ENCODE assay signal across 22 cellular contexts in genomic region chr5:64509798-64510197, GRCh38. TPM values are rescaled to one million over a fixed set of nuclear protein-coding genes. Genes with fewer than 3 reads are reported as not detected.
DNase-seq lines count a peak whose midpoint lies in the region; ATAC-seq, FAIRE-seq and TF ChIP-seq lines count a peak whose summit lies in the region.
"Had no signal": no experiment of that assay in that cellular context is flagged by ENCODE, and none has a peak within 500 bp of the region (broad histone marks: within the 10 kb centered on the region; RNA-seq: fewer than 3 reads in every experiment).

No MANE protein-coding gene starts in this region.

- H3K27me3 ChIP-seq in right lobe of liver (no peaks in the 10 kb centered on the region), HepG2 (ENCODE audit: control insufficient read depth in 1 of 2, insufficient read depth in 2 of 2, low read length in 2 of 2) (peaks cover 3 to 32% of the 10 kb centered on the region in 2 experiments; a peak in 4 of 5 replicates), neural cell (ENCODE audit: insufficient read depth, low read depth, low read length) (no peaks in the 10 kb centered on the region), spleen (replicated peaks in 1 of 7) (peaks cover 0 to 31% (median 20%) of the 10 kb centered on the region in 7 donors), body of pancreas (peaks cover 0 to 10% of the 10 kb centered on the region in 2 donors)

- H3K79me2 ChIP-seq in HepG2 (ENCODE audit: insufficient read depth, low read length) (no peaks in the 10 kb centered on the region), neural cell (replicated peaks; ENCODE audit: insufficient read depth, low read length) (peaks cover 36% of the 10 kb centered on the region)

- H3K9me2 ChIP-seq in neural cell (ENCODE audit: insufficient read depth, low read length) = no peaks in the 10 kb centered on the region

- H3F3A ChIP-seq in neural cell (ENCODE audit: insufficient read depth, low read length, poor library complexity, severe bottlenecking) = no peaks in the 10 kb centered on the region

- H3K9me3 ChIP-seq in right lobe of liver (no peaks in the 10 kb centered on the region), HepG2 (ENCODE audit: low read length) (no peaks in the 10 kb centered on the region), neural cell (ENCODE audit: low read length) (no peaks in the 10 kb centered on the region), spleen (no peaks in the 10 kb centered on the region), body of pancreas (no peaks in the 10 kb centered on the region)
- H3K9me3 ChIP-seq: A549, Caco-2 had no signal

- H3K36me3 ChIP-seq in right lobe of liver (no peaks in the 10 kb centered on the region), HepG2 (replicated peaks in 1 of 2; ENCODE audit: control insufficient read depth in 1 of 2, insufficient read depth in 2 of 2, low read length in 2 of 2) (no peaks in the 10 kb centered on the region), neural cell (ENCODE audit: insufficient read depth, low read length) (peaks cover 7% of the 10 kb centered on the region), spleen (no peaks in the 10 kb centered on the region), body of pancreas (replicated peaks in 1 of 2; ENCODE audit: insufficient read depth in 1 of 2, low read depth in 2 of 2) (no peaks in the 10 kb centered on the region)

- H3K4me2 ChIP-seq in HepG2 (ENCODE audit: low read depth, low read length) (no peak overlapping the region), neural cell (ENCODE audit: low read length) (peak overlapping the region; percentile 95)
- H3K4me2 ChIP-seq: A549 had no signal

- H2AFZ ChIP-seq in HepG2 (ENCODE audit: low read length) = no peak overlapping the region
- no peak overlapping the region for H2AFZ ChIP-seq in neural cell (ENCODE audit: low read depth, low read length)

- POLR2A ChIA-PET in HepG2 (lab: Yijun Ruan, JAX) = no interaction called here

- H3K4me3 ChIP-seq in right lobe of liver = no peak overlapping the region
- H3K4me3 ChIP-seq in HepG2 (replicated peaks in 1 of 3; ENCODE audit: insufficient read depth in 1 of 3, low read depth in 2 of 3, low read length in 3 of 3) = no peak overlapping the region
- peak overlapping the region; percentile 94 for H3K4me3 ChIP-seq in neural cell (ENCODE audit: low read length)
- H3K4me3 ChIP-seq in spleen = no peak overlapping the region
- no peak overlapping the region for H3K4me3 ChIP-seq in body of pancreas
- H3K4me3 ChIP-seq: A549 had no signal

- CTCF ChIA-PET in HepG2 (lab: Yijun Ruan, JAX; ENCODE audit: low intra/inter-chr PET ratio, low total read pairs) = no interaction called here

- TF ChIP-seq POLR2A in right lobe of liver (IDR thresholded peaks at IDR 0.05) (no peak), HepG2 (IDR thresholded peaks at IDR 0.05; ENCODE audit: insufficient read depth in 1 of 2, low read depth in 2 of 2, low read length in 2 of 2) (no peak), spleen (IDR thresholded peaks at IDR 0.05) (no peak), body of pancreas (IDR thresholded peaks at IDR 0.05) (no peak)

- in situ Hi-C loops in HepG2 (cut with HindIII; ENCODE audit: extremely low pct_ligation_motif_present, low pct_unique_long_range_greater_than_20kb) = no loop called here

- BruUV-seq in HepG2 (replicated peaks; lab: Mats Ljungman, UMichigan) = no TSS peak

- DNase-seq in right lobe of liver = no peak
- DNase-seq in HepG2 (ENCODE audit: low spot score) = no peak
- DNase-seq in spleen = no peak
- no peak for DNase-seq in body of pancreas
- DNase-seq in amniotic stem cell (lab: John Stamatoyannopoulos, UW) = no peak
- DNase-seq: AML-193; Caco-2; CD4-positive, alpha-beta T cell; GDM1; H9 had no signal

- H3K9ac ChIP-seq in HepG2 (ENCODE audit: insufficient read depth, low read depth, low read length) (no peak overlapping the region), neural cell (ENCODE audit: low read length) (no peak overlapping the region)

- TF ChIP-seq RAD21 in HepG2 (CRISPR knock-in tag; IDR thresholded peaks at IDR 0.05) (no peak), neural cell (conservative IDR thresholded peaks at IDR 0.05) (no peak)

- H4K20me1 ChIP-seq in HepG2 (ENCODE audit: insufficient read depth, low read length) = no peaks in the 10 kb centered on the region
- no peaks in the 10 kb centered on the region for H4K20me1 ChIP-seq in neural cell (ENCODE audit: insufficient read depth)

- FAIRE-seq in HepG2 (lab: Jason Lieb, UNC) = no peak
- FAIRE-seq: A549, D721Med, GM12892, GM18507, H1, HTR-8/SVneo had no signal

- peaks cover 0 to 8% (median 3%) of the 10 kb centered on the region in 4 donors for H3K4me1 ChIP-seq in right lobe of liver
- H3K4me1 ChIP-seq in HepG2 (ENCODE audit: insufficient read depth, low read length) = 0 out of 2 replicates have a peak, but pooled peaks cover 6% of the 10 kb centered on the region
- H3K4me1 ChIP-seq in spleen = peaks cover 0 to 24% (median 5%) of the 10 kb centered on the region in 6 donors
- H3K4me1 ChIP-seq in body of pancreas = peaks cover 16% of the 10 kb centered on the region
- H3K4me1 ChIP-seq: Caco-2 had no signal

- no peak for TF ChIP-seq EP300 in HepG2 (IDR thresholded peaks at IDR 0.05; ENCODE audit: low read depth in 2 of 2, low read length in 2 of 2)
- no peak for TF ChIP-seq EP300 in HepG2 (CRISPR knock-in tag; IDR thresholded peaks at IDR 0.05; ENCODE audit: borderline replicate concordance)
- TF ChIP-seq EP300 in neural cell (conservative IDR thresholded peaks at IDR 0.05; ENCODE audit: poor library complexity, severe bottlenecking) = no peak

- peak in 3 of 4 donors; percentile 13 to 33 (median 16) for ATAC-seq in right lobe of liver
- ATAC-seq in HepG2 = no peak
- no peak for ATAC-seq in body of pancreas
- ATAC-seq in GM21619 (IDR thresholded peaks at IDR 0.05; ENCODE audit: unreplicated experiment) = no peak
- ATAC-seq: A549 had no signal

- WGBS in right lobe of liver (ENCODE audit: insufficient coverage, low coverage, low lambda C conversion rate, missing lambda C conversion rate) = 56% methylated on average over 7 of the region's 7 CpGs
- WGBS in HepG2 (ENCODE audit: low lambda C conversion rate) = 25% methylated on average over 7 of the region's 7 CpGs
- WGBS in spleen, 5 donors = 63 to 68% (median 66%) methylated on average over 7 of the region's 7 CpGs
- 64 to 73% methylated on average over 7 of the region's 7 CpGs for WGBS in body of pancreas, 2 donors

- intact Hi-C loops in right lobe of liver (cut with DNase I) = no loop called here
- intact Hi-C loops in HepG2 (cut with micrococcal nuclease; ENCODE audit: unreplicated experiment) = loop anchor here (10.0 kb wide), 1 partner anchor 65 kb away; no protein-coding TSS in a partner anchor
- intact Hi-C loops in spleen (cut with DNase I; ENCODE audit: low total_unique reads) = no loop called here
- intact Hi-C loops in body of pancreas (cut with DNase I) = no loop called here

- H3K27ac ChIP-seq in right lobe of liver (no peak overlapping the region), HepG2 (ENCODE audit: extremely low read length, insufficient read depth, low read length) (no peak overlapping the region), neural cell (ENCODE audit: low read length) (no peak overlapping the region), spleen (peak overlapping the region in 5 of 8 donors; percentile 5 to 46 (median 26)), body of pancreas (no peak overlapping the region)
- H3K27ac ChIP-seq: 22Rv1, A549, C4-2B had no signal

- TF ChIP-seq CTCF in right lobe of liver (IDR thresholded peaks at IDR 0.05) (no peak), HepG2 (CRISPR knock-in tag; IDR thresholded peaks at IDR 0.05) (no peak), neural cell (IDR thresholded peaks at IDR 0.05; ENCODE audit: poor library complexity, severe bottlenecking) (no peak), spleen (IDR thresholded peaks at IDR 0.05 in 8 of 11, conservative IDR thresholded peaks at IDR 0.05 in 3 of 11) (no peak), body of pancreas (IDR thresholded peaks at IDR 0.05) (no peak)

TF ChIP-seq in HepG2, 621 proteins besides CTCF, POLR2A, EP300 and RAD21 (continues in another document):
- TF ChIP-seq NFRKB (IDR thresholded peaks at IDR 0.05) = no peak

TF ChIP-seq in neural cell, 6 proteins besides CTCF, POLR2A, EP300 and RAD21 (continues in another document):
- TF ChIP-seq SMC3 (conservative IDR thresholded peaks at IDR 0.05; ENCODE audit: poor library complexity) = no peak
- no peak for TF ChIP-seq EZH2 (IDR thresholded peaks at IDR 0.05; ENCODE audit: borderline replicate concordance, insufficient read depth, low read length, poor library complexity, severe bottlenecking)
- no peak for TF ChIP-seq TAF1 (IDR thresholded peaks at IDR 0.05; ENCODE audit: low read depth)
- TF ChIP-seq MXI1 (conservative IDR thresholded peaks at IDR 0.05; ENCODE audit: poor library complexity, severe bottlenecking) = no peak
- no peak for TF ChIP-seq POLR2AphosphoS5 (IDR thresholded peaks at IDR 0.05)

RNA-seq across cellular contexts. Expression of gene RGS7BP, which starts 4.0 kb away (rescaled TPM):
- 1 to 10 TPM in 4 of 6 experiments, under 1 TPM in 2; 0.84 to 1.8 (median 1.3) TPM for total RNA-seq in right lobe of liver
- not detected in 2 replicates for total RNA-seq in HepG2 (2016; rRNA removed; fragmentation: Illumina TruSeq; extraction: Trizol)
- not detected in 2 replicates for total RNA-seq in HepG2 (2016; cell fraction: cytosol; rRNA removed; fragmentation: Illumina TruSeq; extraction: Trizol; ENCODE audit: low read depth)
- not detected in 2 replicates for total RNA-seq in HepG2 (2016; cell fraction: insoluble cytoplasmic fraction; rRNA removed; fragmentation: Illumina TruSeq; extraction: Trizol)
- not detected in 2 replicates for total RNA-seq in HepG2 (2016; cell fraction: membrane; rRNA removed; fragmentation: Illumina TruSeq; extraction: Trizol)
- not detected in 2 replicates for total RNA-seq in HepG2 (2016; cell fraction: nucleus; rRNA removed; fragmentation: Illumina TruSeq; extraction: Trizol)
- not detected in 2 replicates for polyA plus RNA-seq in HepG2 (2011; rRNA removed)
- polyA plus RNA-seq in HepG2 (2011; cell fraction: cytosol; rRNA removed) = not detected in 2 replicates
- not detected in 2 replicates for polyA plus RNA-seq in HepG2 (2011; cell fraction: nucleus; rRNA removed)
- not detected in 2 replicates for polyA plus RNA-seq in HepG2 (2012)
- polyA plus RNA-seq in HepG2 (2016; cell fraction: cytosol; fragmentation: Illumina TruSeq; extraction: Trizol; ENCODE audit: low read depth) = not detected in 2 replicates
- not detected in 2 replicates for polyA plus RNA-seq in HepG2 (2016; cell fraction: insoluble cytoplasmic fraction; fragmentation: Illumina TruSeq; extraction: Trizol; ENCODE audit: low read depth)
- polyA plus RNA-seq in HepG2 (2016; cell fraction: membrane; fragmentation: Illumina TruSeq; extraction: Trizol; ENCODE audit: low read depth) = not detected in 2 replicates
- not detected in 2 replicates for polyA plus RNA-seq in HepG2 (2016; cell fraction: nucleus; fragmentation: Illumina TruSeq; extraction: Trizol; ENCODE audit: insufficient read depth, low read depth)
- polyA minus RNA-seq in HepG2 (2011; rRNA and poly(A)+ RNA removed; ENCODE audit: low replicate concordance) = not detected in 2 replicates
- polyA minus RNA-seq in HepG2 (2011; cell fraction: cytosol; rRNA and poly(A)+ RNA removed) = not detected in 2 replicates
- polyA minus RNA-seq in HepG2 (2011; cell fraction: nucleus; rRNA and poly(A)+ RNA removed) = not detected in 2 replicates
- 9.5 and 15.4 TPM in 2 replicates for polyA plus RNA-seq in neural cell
- polyA minus RNA-seq in neural cell = 41.1 and 41.4 TPM in 2 replicates
- total RNA-seq in spleen = 1 to 10 TPM in 4 of 7 donors, under 1 TPM in 3; 0.18 to 3.7 (median 1.2) TPM
- under 1 TPM; 0.11 to 0.64 (median 0.12) TPM for polyA plus RNA-seq in spleen
- total RNA-seq in body of pancreas = 1 to 10 TPM in 1 of 2 donors, under 1 TPM in 1; under 0.01 to 3.1 TPM
- total RNA-seq: Caco-2; CD4-positive, alpha-beta T cell; Daoy had no signal
- polyA plus RNA-seq: A549, IgD-negative memory B cell had no signal

Comparison
In these comparisons a context has a peak if more than half of its experiments do, and no peak if none do; other contexts are left out.
1. ATAC-seq: peak in right lobe of liver (3 of 4); none in HepG2 (single experiment), body of pancreas (single experiment) and GM21619 (single experiment).
2. H3K27ac ChIP-seq: peak in spleen (5 of 8); none in right lobe of liver (0 of 3), HepG2 (single experiment), neural cell (single experiment) and body of pancreas (0 of 4).